9 cellular contexts compared by ENCODE assay signal in the genomic region with DNA sequence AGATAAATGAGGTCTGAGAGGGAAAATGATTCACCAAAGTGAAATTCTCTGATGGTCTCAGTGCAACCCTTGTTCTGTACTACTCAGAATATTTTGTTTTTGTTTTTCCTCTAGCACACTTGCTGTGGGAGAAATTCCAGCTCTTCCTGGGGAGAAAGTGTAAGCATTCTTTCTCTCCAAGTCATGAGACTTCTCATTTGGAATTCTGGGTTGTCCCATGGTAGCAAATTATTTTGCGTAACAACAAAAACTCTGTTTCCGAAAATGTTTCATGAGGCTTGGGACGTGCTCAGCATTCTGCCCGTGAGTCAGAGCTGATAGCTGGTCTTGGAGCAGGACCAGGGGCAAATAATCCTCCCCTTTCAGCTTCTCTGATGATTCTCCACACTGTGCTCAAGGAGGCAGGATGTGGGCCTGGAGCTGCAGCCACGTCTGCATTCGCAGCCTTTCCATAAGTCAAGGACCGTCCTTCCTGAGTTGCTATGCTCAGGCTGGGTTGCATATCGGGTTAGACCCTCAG.
DNase-seq lines count a peak whose midpoint lies in the region; ATAC-seq and TF ChIP-seq lines count a peak whose summit lies in the region.
"Had no signal": no experiment of that assay in that cellular context is flagged by ENCODE, and none has a peak within 500 bp of the region (broad histone marks: within the 10 kb centered on the region; RNA-seq: fewer than 3 reads in every experiment).

No MANE protein-coding gene starts in this region.

- peak; percentile 95 for DNase-seq in MG63
- peak; percentile 88 for DNase-seq in epidermal melanocyte (ENCODE audit: insufficient read length, low spot score)
- peak; percentile 60 for DNase-seq in medulla oblongata (ENCODE audit: extremely low spot score)
- peak; percentile 30 for DNase-seq in transverse colon
- DNase-seq in GM13977 (ENCODE audit: low spot score), result no peak
- DNase-seq in OCI-M1 (lab: John Stamatoyannopoulos, UW), result no peak
- DNase-seq in KG1 (lab: John Stamatoyannopoulos, UW), result no peak
- DNase-seq: immature natural killer cell had no signal

- H3K27ac ChIP-seq in transverse colon, result peak overlapping the region; percentile 48 to 81 (median 59)

- ATAC-seq in HG02884 (IDR thresholded peaks at IDR 0.05; ENCODE audit: unreplicated experiment), result no peak

- H3K36me3 ChIP-seq in MG63 (peaks cover 64% of the 10 kb centered on the region), transverse colon (no peaks in the 10 kb centered on the region)

- peak; percentile 18 for TF ChIP-seq POLR2A in transverse colon (IDR thresholded peaks at IDR 0.05)

- H3K27me3 ChIP-seq in MG63 (no peaks in the 10 kb centered on the region), transverse colon (no peaks in the 10 kb centered on the region)

- intact Hi-C loops in transverse colon (cut with DNase I; ENCODE audit: low total_unique reads), result no loop called here

- TF ChIP-seq CTCF in transverse colon (IDR thresholded peaks at IDR 0.05), result no peak
- no peak for TF ChIP-seq CTCF in GM13977 (IDR thresholded peaks at IDR 0.05; ENCODE audit: extremely low read depth, insufficient read depth, missing control alignments)

- H3K4me3 ChIP-seq in MG63 (no peak overlapping the region), transverse colon (no peak overlapping the region)

- H3K9me3 ChIP-seq in MG63 (no peaks in the 10 kb centered on the region), transverse colon (no peaks in the 10 kb centered on the region)

- H3K4me1 ChIP-seq in transverse colon, result peaks cover 3 to 19% (median 17%) of the 10 kb centered on the region in 4 donors

- WGBS in transverse colon (ENCODE audit: low coverage in 1 of 2), 2 donors, result 60 to 63% methylated on average over 2 to 8 of the region's 8 CpGs

- in situ Hi-C loops in transverse colon (cut with MboI; ENCODE audit: low pct_ligation_motif_present in 1 of 4, low pct_unique_long_range_greater_than_20kb in 1 of 4, low sequenced_read_pairs in 3 of 4), result no loop called here
- in situ Hi-C loops in GM13977 (cut with MboI; ENCODE audit: low pct_unique_long_range_greater_than_20kb, low sequenced_read_pairs, unreplicated experiment), result loop anchor here (10.0 kb wide), 1 partner anchor 108 kb away; no protein-coding TSS in a partner anchor

- no peak for TF ChIP-seq EP300 in transverse colon (IDR thresholded peaks at IDR 0.05; ENCODE audit: low read depth)

Comparison
In these comparisons a context has a peak if more than half of its experiments do, and no peak if none do; other contexts are left out.
1. DNase-seq: peak in MG63 (single experiment), epidermal melanocyte (single experiment), medulla oblongata (single experiment) and transverse colon (single experiment); none in GM13977 (single experiment), OCI-M1 (single experiment) and KG1 (single experiment).